ENCODE assay signal across 9 cellular contexts in the genomic region with DNA sequence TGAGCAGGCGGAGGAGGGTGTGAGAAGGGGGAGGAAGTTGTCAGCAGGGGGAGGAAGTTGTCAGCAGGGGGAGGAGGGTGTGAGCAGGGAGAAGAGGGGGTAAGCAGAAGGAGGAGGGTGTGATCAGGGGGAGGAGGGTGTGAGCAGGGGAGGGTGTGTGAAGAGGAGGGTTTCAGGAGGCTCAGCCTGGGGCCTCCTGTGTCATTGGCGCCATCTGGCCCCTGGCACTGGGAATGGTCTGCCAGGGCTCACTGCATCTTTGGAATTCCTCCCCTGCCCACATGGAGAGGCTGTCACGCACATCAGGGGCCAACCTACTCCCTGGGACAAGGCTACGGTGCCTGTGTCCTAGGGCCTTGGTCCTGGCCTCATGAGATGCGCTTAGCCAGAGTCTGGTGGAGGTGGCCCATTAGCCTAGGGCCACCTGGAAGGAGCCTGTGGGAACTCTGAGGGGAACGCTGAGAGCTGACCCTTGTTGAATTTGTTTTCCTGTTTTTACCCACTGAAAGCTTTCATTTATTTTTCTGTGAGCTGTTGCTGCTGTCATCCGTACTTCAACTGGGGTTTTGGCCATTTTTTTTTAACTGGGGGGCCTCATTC. TPM values are rescaled to one million over a fixed set of nuclear protein-coding genes. Genes with fewer than 3 reads are reported as not detected.
DNase-seq lines count a peak whose midpoint lies in the region; ATAC-seq and TF ChIP-seq lines count a peak whose summit lies in the region.
"Had no signal": no experiment of that assay in that cellular context is flagged by ENCODE, and none has a peak within 500 bp of the region (broad histone marks: within the 10 kb centered on the region; RNA-seq: fewer than 3 reads in every experiment).

No MANE protein-coding gene starts in this region.

- no peaks in the 10 kb centered on the region for H3K9me3 Mint-ChIP-seq in endothelial cell (ENCODE audit: unreplicated experiment)

- no peaks in the 10 kb centered on the region for H3K36me3 ChIP-seq in A673 (ENCODE audit: insufficient read depth, low read length, poor library complexity, severe bottlenecking)
- H3K36me3 ChIP-seq: ascending aorta had no signal

- intact Hi-C loops in A673 (cut with micrococcal nuclease; ENCODE audit: unreplicated experiment) = no loop called here

- no TSS peak for BruUV-seq in A673 (replicated peaks; lab: Mats Ljungman, UMichigan)

- no peaks in the 10 kb centered on the region for H3K4me1 ChIP-seq in A673 (ENCODE audit: insufficient read depth, low read length, poor library complexity, severe bottlenecking)
- H3K4me1 ChIP-seq: ascending aorta had no signal

- TF ChIP-seq CTCF in A673 (conservative IDR thresholded peaks at IDR 0.05; ENCODE audit: low read depth, low read length) = peak; percentile 48
- no peak for TF ChIP-seq CTCF in endothelial cell (IDR thresholded peaks at IDR 0.05; ENCODE audit: unreplicated experiment)

- H3K4me1 Mint-ChIP-seq in endothelial cell (ENCODE audit: unreplicated experiment) = no peaks in the 10 kb centered on the region

- no peak for ATAC-seq in HG03460 (IDR thresholded peaks at IDR 0.05; ENCODE audit: unreplicated experiment)

- H3K27me3 ChIP-seq in A673 (replicated peaks; ENCODE audit: insufficient read depth, low read depth, low read length, poor library complexity) = peaks cover 14% of the 10 kb centered on the region
- H3K27me3 ChIP-seq: ascending aorta had no signal

- CTCF ChIA-PET in A673 (lab: Charles Lee) = no interaction called here

- H3K36me3 Mint-ChIP-seq in endothelial cell (ENCODE audit: low read depth, unreplicated experiment) = no peaks in the 10 kb centered on the region

- peaks cover 1% of the 10 kb centered on the region for H3K27me3 Mint-ChIP-seq in endothelial cell (ENCODE audit: unreplicated experiment)

- POLR2A ChIA-PET in A673 (lab: Charles Lee; ENCODE audit: low non-redundant PET) = no interaction called here

- H3K27ac ChIP-seq in A673 (ENCODE audit: low read depth, low read length, poor library complexity, severe bottlenecking) = no peak overlapping the region
- H3K27ac ChIP-seq: ascending aorta had no signal

- no peak overlapping the region for H3K4me3 ChIP-seq in A673 (ENCODE audit: low read depth, low read length, poor library complexity, severe bottlenecking)
- H3K4me3 ChIP-seq: ascending aorta had no signal

- no peak overlapping the region for H3K27ac Mint-ChIP-seq in endothelial cell (ENCODE audit: unreplicated experiment)

- H3K9me3 ChIP-seq in A673 (ENCODE audit: low read depth, low read length, poor library complexity, severe bottlenecking) = no peaks in the 10 kb centered on the region

- no peak overlapping the region for H3K4me3 Mint-ChIP-seq in endothelial cell (ENCODE audit: unreplicated experiment)

- DNase-seq in A673 (ENCODE audit: low spot score) = peak; percentile 66
- peak; percentile 14 for DNase-seq in GM04503 (ENCODE audit: low read depth)
- DNase-seq in NCI-H2171 (lab: John Stamatoyannopoulos, UW) = peak; percentile 47
- peak; percentile 48 for DNase-seq in amniotic epithelial cell (ENCODE audit: low read depth)
- DNase-seq in kidney glomerular epithelial cell (lab: John Stamatoyannopoulos, UW) = peak; percentile 81
- no peak for DNase-seq in NCI-H2227 (lab: John Stamatoyannopoulos, UW; ENCODE audit: unreplicated experiment)
- DNase-seq in endothelial cell (ENCODE audit: low spot score) = no peak

RNA-seq across cellular contexts. Expression of gene CAMK2B, which starts 18.0 kb away (rescaled TPM):
- total RNA-seq in A673 (2021) = 0.13 and 0.42 TPM in 2 replicates
- total RNA-seq in endothelial cell (ENCODE audit: unreplicated experiment) = 0.23 TPM

Comparison
In these comparisons a context has a peak if more than half of its experiments do, and no peak if none do; other contexts are left out.
1. DNase-seq: peak in A673 (single experiment), GM04503 (single experiment), NCI-H2171 (single experiment), amniotic epithelial cell (single experiment) and kidney glomerular epithelial cell (single experiment); none in NCI-H2227 (single experiment) and endothelial cell (single experiment).